ENCODE assay signal across 1 cellular context in genomic region chr6:29628419-29629281, GRCh38.
TF ChIP-seq lines count a peak whose summit lies in the region.

No MANE protein-coding gene starts in this region.

TF ChIP-seq in HepG2, 621 proteins besides CTCF, POLR2A, EP300 and RAD21 (continued from another document):
- no peak for TF ChIP-seq ZNF646 (CRISPR knock-in tag; IDR thresholded peaks at IDR 0.05)
